In the genomic region with DNA sequence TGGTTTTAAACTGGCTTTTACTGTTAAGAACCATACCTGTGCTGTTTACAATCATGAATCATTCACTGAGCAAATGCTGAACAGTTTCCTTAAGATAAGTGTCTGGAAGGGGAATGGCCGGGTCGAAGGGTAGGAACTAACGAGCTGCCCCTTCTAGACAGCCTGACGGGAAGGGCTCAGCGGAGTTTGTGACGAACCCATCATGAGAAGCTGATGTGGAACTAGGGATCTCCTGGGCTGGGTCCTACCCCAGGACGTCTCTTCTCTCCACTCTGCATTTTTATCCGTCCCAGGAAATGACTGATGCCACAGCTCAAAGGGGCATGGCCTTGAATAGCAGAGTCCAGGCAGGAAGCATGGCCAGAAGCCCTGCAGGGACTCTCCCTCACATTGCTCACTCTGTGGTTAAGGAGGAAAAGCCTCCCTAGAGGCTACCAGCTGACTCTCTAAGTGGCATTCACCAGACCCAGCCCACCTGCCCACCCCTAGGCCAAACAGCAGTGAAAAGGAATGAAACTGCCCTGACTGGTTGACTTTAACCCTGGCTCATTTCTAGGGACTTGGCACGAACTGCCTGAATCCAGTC, we compare ENCODE assay signal across 23 cellular contexts.
DNase-seq lines count a peak whose midpoint lies in the region; ATAC-seq and TF ChIP-seq lines count a peak whose summit lies in the region.
"Had no signal": no experiment of that assay in that cellular context is flagged by ENCODE, and none has a peak within 500 bp of the region (broad histone marks: within the 10 kb centered on the region; RNA-seq: fewer than 3 reads in every experiment).

No MANE protein-coding gene starts in this region.

- BruUV-seq in Caco-2 (replicated peaks; lab: Mats Ljungman, UMichigan) (no TSS peak), OCI-LY7 (replicated peaks; lab: Mats Ljungman, UMichigan) (no TSS peak)

- POLR2A ChIA-PET in Caco-2 (lab: Charles Lee), result no interaction called here
- POLR2A ChIA-PET in OCI-LY7 (lab: Charles Lee), result interaction anchor here (0.6 to 4.4 kb wide), 5 partner anchors 9 to 33 kb away, joined by 3 to 30 read pairs (median 4); no protein-coding TSS in a partner anchor

- no peak overlapping the region for H3K27ac ChIP-seq in OCI-LY7 (ENCODE audit: low read depth, low read length, poor library complexity, severe bottlenecking)
- no peak overlapping the region for H3K27ac ChIP-seq in adrenal gland
- H3K27ac ChIP-seq in gastrocnemius medialis, result no peak overlapping the region
- no peak overlapping the region for H3K27ac ChIP-seq in psoas muscle
- H3K27ac ChIP-seq: breast epithelium had no signal

- H3K4me3 ChIP-seq in Caco-2 (ENCODE audit: low read depth, low read length) (no peak overlapping the region), OCI-LY7 (ENCODE audit: low read depth, low read length, poor library complexity, severe bottlenecking) (no peak overlapping the region), adrenal gland (no peak overlapping the region), gastrocnemius medialis (no peak overlapping the region), psoas muscle (no peak overlapping the region)
- H3K4me3 ChIP-seq: breast epithelium had no signal

- H4K20me1 ChIP-seq in OCI-LY7 (ENCODE audit: insufficient read depth, low read length), result no peaks in the 10 kb centered on the region

- no peak for TF ChIP-seq POLR2A in adrenal gland (IDR thresholded peaks at IDR 0.05)
- TF ChIP-seq POLR2A in gastrocnemius medialis (IDR thresholded peaks at IDR 0.05), result no peak

- ATAC-seq in gastrocnemius medialis (no peak), psoas muscle (no peak)
- ATAC-seq: activated T-cell treated with anti-CD3 and anti-CD28 coated beads, Interleukin-2, amount 50 U/mL, for 72 hours had no signal

- peaks cover 20% of the 10 kb centered on the region for H3K4me1 Mint-ChIP-seq in Caco-2 (ENCODE audit: low read depth, unreplicated experiment)
- peaks cover 41% of the 10 kb centered on the region for H3K4me1 Mint-ChIP-seq in progenitor cell of endocrine pancreas (ENCODE audit: low read depth)

- peak overlapping the region; percentile 25 for H3K4me2 ChIP-seq in OCI-LY7 (ENCODE audit: low read length)

- H3K27me3 Mint-ChIP-seq in Caco-2 (ENCODE audit: insufficient read depth, unreplicated experiment), result no peaks in the 10 kb centered on the region
- peaks cover 3% of the 10 kb centered on the region for H3K27me3 Mint-ChIP-seq in progenitor cell of endocrine pancreas
- H3K27me3 Mint-ChIP-seq: activated naive CD8-positive, alpha-beta T cell; memory B cell had no signal

- H3K9me2 ChIP-seq in OCI-LY7 (ENCODE audit: insufficient read depth, low read length), result no peaks in the 10 kb centered on the region

- H3K36me3 Mint-ChIP-seq in Caco-2 (ENCODE audit: insufficient read depth, unreplicated experiment) (no peaks in the 10 kb centered on the region), progenitor cell of endocrine pancreas (ENCODE audit: insufficient read depth) (peaks cover 2% of the 10 kb centered on the region)
- H3K36me3 Mint-ChIP-seq: memory B cell had no signal

- in situ Hi-C loops in gastrocnemius medialis (cut with MboI; ENCODE audit: low sequenced_read_pairs in 4 of 4), result no loop called here

- H3K27me3 ChIP-seq in Caco-2 (replicated peaks; ENCODE audit: control insufficient read depth, insufficient read depth, low read length) (no peaks in the 10 kb centered on the region), adrenal gland (no peaks in the 10 kb centered on the region), gastrocnemius medialis (no peaks in the 10 kb centered on the region), psoas muscle (ENCODE audit: insufficient read depth in 3 of 3, low read length in 2 of 3) (no peaks in the 10 kb centered on the region)
- H3K27me3 ChIP-seq: breast epithelium had no signal

- H3K4me1 ChIP-seq in Caco-2, result peaks cover 22% of the 10 kb centered on the region
- H3K4me1 ChIP-seq in OCI-LY7 (ENCODE audit: insufficient read depth, low read length, poor library complexity, severe bottlenecking), result peaks cover 76% of the 10 kb centered on the region
- no peaks in the 10 kb centered on the region for H3K4me1 ChIP-seq in adrenal gland (replicated peaks in 1 of 2)
- H3K4me1 ChIP-seq in gastrocnemius medialis, result no peaks in the 10 kb centered on the region
- no peaks in the 10 kb centered on the region for H3K4me1 ChIP-seq in psoas muscle
- H3K4me1 ChIP-seq: breast epithelium had no signal

- CTCF ChIA-PET in Caco-2 (lab: Charles Lee), result interaction anchor here (0.8 to 1.2 kb wide), 2 partner anchors 87 to 112 kb away, joined by 4 read pairs; partner anchors contain the start of gene PFKFB3
- CTCF ChIA-PET in OCI-LY7 (lab: Charles Lee; ENCODE audit: unreplicated experiment), result no interaction called here

- H3K9me3 ChIP-seq in Caco-2 (peaks cover 2% of the 10 kb centered on the region; the same call in 1 of the 2 replicates), OCI-LY7 (ENCODE audit: low read length) (peaks cover 5% of the 10 kb centered on the region; the same call in 1 of the 2 replicates), adrenal gland (replicated peaks in 1 of 3) (no peaks in the 10 kb centered on the region), gastrocnemius medialis (no peaks in the 10 kb centered on the region), psoas muscle (no peaks in the 10 kb centered on the region)
- H3K9me3 ChIP-seq: breast epithelium had no signal

- H3K9me3 Mint-ChIP-seq in Caco-2 (ENCODE audit: unreplicated experiment) (no peaks in the 10 kb centered on the region), progenitor cell of endocrine pancreas (ENCODE audit: low read depth) (no peaks in the 10 kb centered on the region)
- H3K9me3 Mint-ChIP-seq: activated T-cell treated with anti-CD3 and anti-CD28 coated beads, Interleukin-2, amount 50 U/mL, for 72 hours; memory B cell; natural killer cell treated with Interleukin-12 subunit alpha and Interleukin-12 subunit beta and Interleukin-15 and Interleukin-18, amount 100 ng/mL, for 72 hours; T-helper 1 cell treated with Interleukin-12 subunit alpha and Interleukin-12 subunit beta and Interleukin-4 antibody, amounts not matched to agents 30 μg/mL and 1 μg/mL, for 36 hours had no signal

- DNase-seq in Caco-2, result peak; percentile 29 to 55
- DNase-seq in OCI-LY7 (ENCODE audit: low spot score), result no peak
- DNase-seq in foreskin melanocyte, result peak; percentile 18
- DNase-seq in progenitor cell of endocrine pancreas (ENCODE audit: low spot score, unreplicated experiment), result no peak
- no peak for DNase-seq in adrenal gland
- no peak for DNase-seq in gastrocnemius medialis
- no peak for DNase-seq in psoas muscle
- DNase-seq in amygdala (lab: John Stamatoyannopoulos, UW), result no peak
- DNase-seq: ACHN; activated CD8-positive, alpha-beta memory T cell treated with anti-CD3 and anti-CD28 coated beads for 24 hours; activated T-cell treated with anti-CD3 and anti-CD28 coated beads, Interleukin-2, amount 50 U/mL, for 72 hours; erythroblast; Karpas-422; NCI-H1436; NCI-H2227 treated with DMSO at 0.1 percent for 48 hours; NK-92 treated with Interleukin-12 subunit alpha and Interleukin-12 subunit beta, amount 100 ng/mL, for 24 hours; SHP77 treated with DMSO at 0.1 percent for 48 hours; stimulated activated CD4-positive, alpha-beta T cell treated with anti-CD3 and anti-CD28 coated beads, Interleukin-12 subunit alpha, Interleukin-12 subunit beta, amount 100 ng/mL, for 4 hours had no signal

- H3K4me3 Mint-ChIP-seq in Caco-2 (ENCODE audit: unreplicated experiment) (peak overlapping the region; percentile 50), progenitor cell of endocrine pancreas (ENCODE audit: low read depth) (peak overlapping the region; percentile 2)
- H3K4me3 Mint-ChIP-seq: activated naive CD8-positive, alpha-beta T cell; activated T-cell treated with anti-CD3 and anti-CD28 coated beads, Interleukin-2, amount 50 U/mL, for 72 hours; memory B cell; natural killer cell treated with Interleukin-12 subunit alpha and Interleukin-12 subunit beta and Interleukin-15 and Interleukin-18, amount 100 ng/mL, for 72 hours; T-helper 1 cell treated with Interleukin-12 subunit alpha and Interleukin-12 subunit beta and Interleukin-4 antibody, amounts not matched to agents 30 μg/mL and 1 μg/mL, for 36 hours had no signal

- no peaks in the 10 kb centered on the region for H3K79me2 ChIP-seq in OCI-LY7 (ENCODE audit: insufficient read depth, low read depth, low read length)

- H3K27ac Mint-ChIP-seq in Caco-2 (ENCODE audit: unreplicated experiment), result peak overlapping the region; percentile 81
- H3K27ac Mint-ChIP-seq in progenitor cell of endocrine pancreas, result peak overlapping the region; percentile 54
- H3K27ac Mint-ChIP-seq: activated naive CD8-positive, alpha-beta T cell; activated T-cell treated with anti-CD3 and anti-CD28 coated beads, Interleukin-2, amount 50 U/mL, for 72 hours; memory B cell; T-helper 1 cell treated with Interleukin-12 subunit alpha and Interleukin-12 subunit beta and Interleukin-4 antibody, amounts not matched to agents 30 μg/mL and 1 μg/mL, for 36 hours had no signal

- TF ChIP-seq CTCF in Caco-2 (IDR thresholded peaks at IDR 0.05; ENCODE audit: insufficient read depth in 1 of 2, low read depth in 1 of 2, low read length in 1 of 2, severe bottlenecking in 1 of 2, unreplicated experiment in 1 of 2) (no peak), OCI-LY7 (conservative IDR thresholded peaks at IDR 0.05; ENCODE audit: low read length) (no peak), progenitor cell of endocrine pancreas (IDR thresholded peaks at IDR 0.05; ENCODE audit: unreplicated experiment) (no peak), adrenal gland (IDR thresholded peaks at IDR 0.05) (no peak), gastrocnemius medialis (IDR thresholded peaks at IDR 0.05 in 4 of 5, conservative IDR thresholded peaks at IDR 0.05 in 1 of 5) (no peak), psoas muscle (IDR thresholded peaks at IDR 0.05) (no peak)

- H2AFZ ChIP-seq in OCI-LY7 (ENCODE audit: low read length), result peak overlapping the region; percentile 8; the same call in 1 of the 2 replicates

- WGBS in adrenal gland, 4 donors, result 73 to 80% (median 77%) methylated on average over 9 of the region's 9 CpGs
- 77 to 84% (median 84%) methylated on average over 9 of the region's 9 CpGs for WGBS in psoas muscle, 3 donors

- H3K36me3 ChIP-seq in Caco-2 (ENCODE audit: control insufficient read depth, insufficient read depth, low read length) (no peaks in the 10 kb centered on the region), OCI-LY7 (ENCODE audit: insufficient read depth, low read length) (0 out of 2 replicates have a peak, but pooled peaks cover 4% of the 10 kb centered on the region), adrenal gland (replicated peaks in 1 of 2) (no peaks in the 10 kb centered on the region), gastrocnemius medialis (no peaks in the 10 kb centered on the region), psoas muscle (ENCODE audit: insufficient read depth in 1 of 2, low read depth in 1 of 2) (no peaks in the 10 kb centered on the region)
- H3K36me3 ChIP-seq: breast epithelium had no signal

- intact Hi-C loops in Caco-2 (cut with micrococcal nuclease; ENCODE audit: unreplicated experiment), result loop anchor here (1.0 kb wide), 1 partner anchor 23 kb away; no protein-coding TSS in a partner anchor
- intact Hi-C loops in OCI-LY7 (cut with micrococcal nuclease; ENCODE audit: unreplicated experiment), result no loop called here
- intact Hi-C loops in adrenal gland (cut with DNase I), result no loop called here
- intact Hi-C loops in gastrocnemius medialis (cut with DNase I; ENCODE audit: low total_unique reads), result no loop called here
- intact Hi-C loops in psoas muscle (cut with DNase I), result no loop called here

Comparison
In these comparisons a context has a peak if more than half of its experiments do, and no peak if none do; other contexts are left out.
1. DNase-seq: peak in Caco-2 (2 of 2) and foreskin melanocyte (single experiment); none in OCI-LY7 (single experiment), progenitor cell of endocrine pancreas (single experiment), adrenal gland (0 of 7), gastrocnemius medialis (0 of 2), psoas muscle (0 of 2) and amygdala (0 of 56).